24 cellular contexts compared by ENCODE assay signal in the genomic region with DNA sequence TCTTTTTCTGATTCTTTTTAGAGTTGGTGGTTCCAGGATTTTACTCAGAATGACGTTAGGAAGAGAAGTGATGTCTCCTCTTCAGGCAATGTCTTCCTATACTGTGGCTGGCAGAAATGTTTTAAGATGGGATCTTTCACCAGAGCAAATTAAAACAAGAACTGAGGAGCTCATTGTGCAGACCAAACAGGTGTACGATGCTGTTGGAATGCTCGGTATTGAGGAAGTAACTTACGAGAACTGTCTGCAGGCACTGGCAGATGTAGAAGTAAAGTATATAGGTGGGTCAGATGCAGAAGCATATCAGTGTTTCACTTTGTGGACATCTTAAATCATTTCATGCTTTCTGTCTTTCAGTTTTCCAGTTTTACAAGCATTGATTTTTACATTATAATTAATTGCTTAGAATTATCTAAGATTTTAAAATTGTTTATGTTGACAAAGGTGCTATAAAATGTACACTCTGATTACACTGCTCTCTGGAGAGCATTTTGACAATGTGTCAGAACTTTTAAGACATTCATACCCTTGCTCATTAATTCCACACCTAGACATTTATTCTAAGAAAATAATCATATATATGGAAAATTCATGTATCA.
"Had no signal": no experiment of that assay in that cellular context is flagged by ENCODE, and none has a peak within 500 bp of the region (broad histone marks: within the 10 kb centered on the region; RNA-seq: fewer than 3 reads in every experiment).

No MANE protein-coding gene starts in this region.

- H2AFZ ChIP-seq: hepatocyte had no signal

- H3K27ac Mint-ChIP-seq: immature natural killer cell; mesothelial cell of epicardium; naive B cell; naive thymus-derived CD8-positive, alpha-beta T cell had no signal

- H3K4me3 ChIP-seq: coronary artery, dorsolateral prefrontal cortex, esophagus muscularis mucosa, gastroesophageal sphincter, heart left ventricle, hepatocyte, left lung, lower lobe of right lung, mucosa of descending colon had no signal

- H3K4me3 Mint-ChIP-seq: immature natural killer cell; mesothelial cell of epicardium; naive B cell; naive thymus-derived CD8-positive, alpha-beta T cell had no signal

- H3K4me2 ChIP-seq: hepatocyte had no signal

- ATAC-seq: foreskin keratinocyte; gastroesophageal sphincter; heart left ventricle; left cardiac atrium; left lung; left ventricle myocardium superior; lower lobe of right lung; mucosa of descending colon; naive thymus-derived CD8-positive, alpha-beta T cell had no signal

- H3K79me2 ChIP-seq: hepatocyte had no signal

- H3K36me3 ChIP-seq: lower lobe of right lung had no signal

- H3K27me3 Mint-ChIP-seq: naive B cell; naive thymus-derived CD8-positive, alpha-beta T cell had no signal

- H3K27me3 ChIP-seq: dorsolateral prefrontal cortex, esophagus muscularis mucosa, foreskin keratinocyte, gastroesophageal sphincter, heart left ventricle, hepatocyte, left lung had no signal

- H3K9me3 Mint-ChIP-seq: immature natural killer cell; mesothelial cell of epicardium; naive B cell; naive thymus-derived CD8-positive, alpha-beta T cell had no signal

- H3K9me3 ChIP-seq: esophagus muscularis mucosa, gastroesophageal sphincter, heart left ventricle, left lung, lower lobe of right lung, mucosa of descending colon had no signal

- H3K4me1 Mint-ChIP-seq: mesothelial cell of epicardium had no signal

- H3K27ac ChIP-seq: coronary artery, dorsolateral prefrontal cortex, esophagus muscularis mucosa, foreskin keratinocyte, gastroesophageal sphincter, heart left ventricle, hepatocyte, left lung, lower lobe of right lung had no signal

- H3K4me1 ChIP-seq: foreskin keratinocyte, left lung had no signal

- DNase-seq: dermis blood vessel endothelial cell; dorsolateral prefrontal cortex; effector CD4-positive, alpha-beta T cell; effector memory CD4-positive, alpha-beta T cell; foreskin keratinocyte; heart left ventricle; hypothalamus; immature natural killer cell; islet precursor cell; kidney; kidney glomerular epithelial cell; left cardiac atrium; left lung; left ventricle myocardium superior; lower lobe of right lung; mesenchymal stem cell; mucosa of descending colon; naive B cell; naive thymus-derived CD8-positive, alpha-beta T cell had no signal

- H3K36me3 Mint-ChIP-seq: immature natural killer cell had no signal
